ENCODE assay signal across 35 cellular contexts in the genomic region with DNA sequence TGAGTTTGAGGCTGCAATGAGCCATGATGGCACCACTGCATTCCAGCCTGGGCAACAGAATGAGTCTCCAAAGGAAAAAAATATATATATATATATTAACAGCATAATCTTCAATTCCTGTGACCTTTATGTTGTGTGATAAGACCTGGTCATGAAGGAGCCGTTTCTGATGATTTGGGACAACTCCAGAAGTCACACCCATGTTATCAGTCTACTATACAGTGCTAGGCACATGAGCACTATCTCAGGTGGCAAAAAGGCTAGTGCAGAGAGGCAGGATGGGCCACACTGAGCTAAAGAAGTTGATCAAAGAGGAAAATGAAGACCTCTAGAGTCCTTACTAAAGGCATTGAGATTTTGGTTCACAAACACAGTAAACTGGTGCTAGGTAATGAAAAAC.
"Had no signal": no experiment of that assay in that cellular context is flagged by ENCODE, and none has a peak within 500 bp of the region (broad histone marks: within the 10 kb centered on the region; RNA-seq: fewer than 3 reads in every experiment).

No MANE protein-coding gene starts in this region.

- H3K27me3 ChIP-seq: MG63 had no signal

- DNase-seq: Karpas-422, Kasumi-1, KG1, MG63, MM.1S, MV-4-11, NCI-H1048, NCI-H1092, NCI-H1092 treated with DMSO at 0.1 percent for 48 hours, NCI-H1105, NCI-H1105 treated with DMSO at 0.1 percent for 48 hours, NCI-H1417, NCI-H1417 treated with DMSO at 0.1 percent for 48 hours, NCI-H1436, NCI-H1436 treated with DMSO at 0.1 percent for 48 hours, NCI-H146, NCI-H1694, NCI-H1694 treated with DMSO at 0.1 percent for 48 hours, NCI-H187, NCI-H187 treated with DMSO at 0.1 percent for 48 hours, NCI-H1930, NCI-H2029, NCI-H2029 treated with DMSO at 0.1 percent for 48 hours, NCI-H2081, NCI-H2081 treated with DMSO at 0.1 percent for 48 hours, NCI-H2107, NCI-H2171, NCI-H2227 treated with DMSO at 0.1 percent for 48 hours, NCI-H226, NCI-H345, NCI-H446, NCI-H446 treated with DMSO at 0.1 percent for 48 hours, NCI-H510A, NCI-H510A treated with DMSO at 0.1 percent for 48 hours had no signal

- H3K4me3 ChIP-seq: MG63 had no signal

- H3K9me3 ChIP-seq: MG63 had no signal

- H3K9ac ChIP-seq: KMS-11 had no signal

- H3K27ac ChIP-seq: KMS-11 had no signal

- H3K36me3 ChIP-seq: MG63 had no signal
